ENCODE assay signal across 17 cellular contexts in genomic region chr20:30167540-30167939, GRCh38.
"Had no signal": no experiment of that assay in that cellular context is flagged by ENCODE, and none has a peak within 500 bp of the region (broad histone marks: within the 10 kb centered on the region; RNA-seq: fewer than 3 reads in every experiment).

No MANE protein-coding gene starts in this region.

- H3K27me3 Mint-ChIP-seq: type B pancreatic cell had no signal

- H3K27me3 ChIP-seq: gastroesophageal sphincter, heart left ventricle, pancreas, testis had no signal

- H3K27ac ChIP-seq: epithelial cell of prostate, gastroesophageal sphincter, heart left ventricle, pancreas, testis, WERI-Rb-1 had no signal

- H3K9me3 Mint-ChIP-seq: type B pancreatic cell had no signal

- H3K36me3 Mint-ChIP-seq: type B pancreatic cell had no signal

- H3K9me3 ChIP-seq: gastroesophageal sphincter, heart left ventricle, mucosa of descending colon, pancreas, testis had no signal

- H3K36me3 ChIP-seq: gastroesophageal sphincter, heart left ventricle, pancreas, WERI-Rb-1 had no signal

- H3K4me3 Mint-ChIP-seq: nephron progenitor cell, type B pancreatic cell had no signal

- H3K4me3 ChIP-seq: mucosa of descending colon, pancreas had no signal

- H3K4me1 ChIP-seq: gastroesophageal sphincter, heart left ventricle, pancreas, testis had no signal

- H3K4me1 Mint-ChIP-seq: nephron progenitor cell had no signal

- H3K27ac Mint-ChIP-seq: nephron progenitor cell, type B pancreatic cell had no signal

- DNase-seq: activated CD4-positive, alpha-beta T cell treated with anti-CD3 and anti-CD28 coated beads, Interleukin-2, amount 50 U/mL, for 4 hours; activated gamma-delta T cell; amygdala; cortex of kidney; mesendoderm; nephron progenitor cell; small intestine; WERI-Rb-1 had no signal

- ATAC-seq: activated naive CD4-positive, alpha-beta T cell treated with anti-CD3 and anti-CD28 coated beads, Interleukin-2, amount 50 U/mL, for 72 hours; gastroesophageal sphincter; heart left ventricle; mucosa of descending colon; pancreas; right cardiac atrium had no signal
